1 cellular context compared by ENCODE assay signal in genomic region chr22:19691721-19692341, GRCh38.
TF ChIP-seq lines count a peak whose summit lies in the region.

No MANE protein-coding gene starts in this region.

TF ChIP-seq in K562, 482 proteins besides CTCF, POLR2A, EP300 and RAD21 (continued from another document and continues in another):
- TF ChIP-seq, protein P1, sequence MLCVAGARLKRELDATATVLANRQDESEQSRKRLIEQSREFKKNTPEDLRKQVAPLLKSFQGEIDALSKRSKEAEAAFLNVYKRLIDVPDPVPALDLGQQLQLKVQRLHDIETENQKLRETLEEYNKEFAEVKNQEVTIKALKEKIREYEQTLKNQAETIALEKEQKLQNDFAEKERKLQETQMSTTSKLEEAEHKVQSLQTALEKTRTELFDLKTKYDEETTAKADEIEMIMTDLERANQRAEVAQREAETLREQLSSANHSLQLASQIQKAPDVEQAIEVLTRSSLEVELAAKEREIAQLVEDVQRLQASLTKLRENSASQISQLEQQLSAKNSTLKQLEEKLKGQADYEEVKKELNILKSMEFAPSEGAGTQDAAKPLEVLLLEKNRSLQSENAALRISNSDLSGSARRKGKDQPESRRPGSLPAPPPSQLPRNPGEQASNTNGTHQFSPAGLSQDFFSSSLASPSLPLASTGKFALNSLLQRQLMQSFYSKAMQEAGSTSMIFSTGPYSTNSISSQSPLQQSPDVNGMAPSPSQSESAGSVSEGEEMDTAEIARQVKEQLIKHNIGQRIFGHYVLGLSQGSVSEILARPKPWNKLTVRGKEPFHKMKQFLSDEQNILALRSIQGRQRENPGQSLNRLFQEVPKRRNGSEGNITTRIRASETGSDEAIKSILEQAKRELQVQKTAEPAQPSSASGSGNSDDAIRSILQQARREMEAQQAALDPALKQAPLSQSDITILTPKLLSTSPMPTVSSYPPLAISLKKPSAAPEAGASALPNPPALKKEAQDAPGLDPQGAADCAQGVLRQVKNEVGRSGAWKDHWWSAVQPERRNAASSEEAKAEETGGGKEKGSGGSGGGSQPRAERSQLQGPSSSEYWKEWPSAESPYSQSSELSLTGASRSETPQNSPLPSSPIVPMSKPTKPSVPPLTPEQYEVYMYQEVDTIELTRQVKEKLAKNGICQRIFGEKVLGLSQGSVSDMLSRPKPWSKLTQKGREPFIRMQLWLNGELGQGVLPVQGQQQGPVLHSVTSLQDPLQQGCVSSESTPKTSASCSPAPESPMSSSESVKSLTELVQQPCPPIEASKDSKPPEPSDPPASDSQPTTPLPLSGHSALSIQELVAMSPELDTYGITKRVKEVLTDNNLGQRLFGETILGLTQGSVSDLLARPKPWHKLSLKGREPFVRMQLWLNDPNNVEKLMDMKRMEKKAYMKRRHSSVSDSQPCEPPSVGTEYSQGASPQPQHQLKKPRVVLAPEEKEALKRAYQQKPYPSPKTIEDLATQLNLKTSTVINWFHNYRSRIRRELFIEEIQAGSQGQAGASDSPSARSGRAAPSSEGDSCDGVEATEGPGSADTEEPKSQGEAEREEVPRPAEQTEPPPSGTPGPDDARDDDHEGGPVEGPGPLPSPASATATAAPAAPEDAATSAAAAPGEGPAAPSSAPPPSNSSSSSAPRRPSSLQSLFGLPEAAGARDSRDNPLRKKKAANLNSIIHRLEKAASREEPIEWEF (CRISPR knock-in tag; IDR thresholded peaks at IDR 0.05): no peak
- TF ChIP-seq ZNF583 (CRISPR knock-in tag; IDR thresholded peaks at IDR 0.05) (no peak), ZNF507 (tag; conservative IDR thresholded peaks at IDR 0.05) (no peak), ETS2 (tag; IDR thresholded peaks at IDR 0.05; ENCODE audit: borderline replicate concordance, poor library complexity, severe bottlenecking) (no peak), SIN3B (IDR thresholded peaks at IDR 0.05; ENCODE audit: low read depth) (0 out of 2 replicates have a peak, but pooled peaks have one; percentile 7), FUS (optimal IDR thresholded peaks at IDR 0.05; ENCODE audit: low read depth, low read length) (no peak), CBX3 (IDR thresholded peaks at IDR 0.05; ENCODE audit: borderline replicate concordance in 1 of 2, low read length in 2 of 2) (no peak; a peak in 1 of 3 replicates), SRF (CRISPR knock-in tag; IDR thresholded peaks at IDR 0.05) (peak in 1 of 2 experiments; percentile 75; a peak in 2 of 4 replicates), KHSRP (IDR thresholded peaks at IDR 0.05) (no peak), MXI1 (IDR thresholded peaks at IDR 0.05; ENCODE audit: low read depth, low read length) (no peak), ZFPM2 (CRISPR knock-in tag; IDR thresholded peaks at IDR 0.05) (0 out of 2 replicates have a peak, but pooled peaks have one; percentile 40), SP2 (IDR thresholded peaks at IDR 0.05; ENCODE audit: extremely low read depth, low read depth, low read length, poor library complexity, severe bottlenecking) (no peak), ZNF780A (CRISPR knock-in tag; IDR thresholded peaks at IDR 0.05) (no peak), TSC22D4 (tag; IDR thresholded peaks at IDR 0.05) (no peak), ZBTB7A (IDR thresholded peaks at IDR 0.05; ENCODE audit: borderline replicate concordance, control insufficient read depth, low read depth, low read length) (peak; percentile 95; the same call in 1 of the 2 replicates), ZNF408 (CRISPR knock-in tag; IDR thresholded peaks at IDR 0.05; ENCODE audit: low read depth) (no peak), EHMT2 (IDR thresholded peaks at IDR 0.05) (no peak), CBX1 (IDR thresholded peaks at IDR 0.05; ENCODE audit: low read depth) (no peak), ETS1 (conservative IDR thresholded peaks at IDR 0.05; ENCODE audit: control insufficient read depth, low read depth, low read length) (0 out of 2 replicates have a peak, but pooled peaks have one; percentile 30), JUN (IDR thresholded peaks at IDR 0.05; ENCODE audit: borderline replicate concordance, low read depth, low read length) (peak; percentile 47; the same call in 1 of the 2 replicates), JUN (CRISPR knock-in tag; IDR thresholded peaks at IDR 0.05; ENCODE audit: borderline replicate concordance) (no peak), ZNF174 (CRISPR knock-in tag; IDR thresholded peaks at IDR 0.05) (no peak), NBN (IDR thresholded peaks at IDR 0.05; ENCODE audit: low read depth) (peak; percentile 84), DMBX1 (CRISPR knock-in tag; IDR thresholded peaks at IDR 0.05; ENCODE audit: borderline replicate concordance) (no peak), CAMTA2 (CRISPR knock-in tag; conservative IDR thresholded peaks at IDR 0.05) (no peak), NFRKB (IDR thresholded peaks at IDR 0.05; ENCODE audit: low read depth) (peak; percentile 83), SMARCC2 (IDR thresholded peaks at IDR 0.05; ENCODE audit: low read depth) (peak; percentile 25; the same call in 1 of the 2 replicates), XRCC5 (IDR thresholded peaks at IDR 0.05; ENCODE audit: low read depth, low read length) (peak; percentile 81), KDM5B (IDR thresholded peaks at IDR 0.05; ENCODE audit: insufficient replicate concordance, low read depth, low read length) (peak; percentile 96), SMAD1 (IDR thresholded peaks at IDR 0.05; ENCODE audit: low read depth, low read length, partially characterized antibody) (peak; percentile 47), ZFP1 (CRISPR knock-in tag; IDR thresholded peaks at IDR 0.05) (no peak), CTBP1 (IDR thresholded peaks at IDR 0.05; ENCODE audit: borderline replicate concordance) (peak; percentile 98), RB1 (IDR thresholded peaks at IDR 0.05; ENCODE audit: low read depth) (peak; percentile 66), YBX1 (IDR thresholded peaks at IDR 0.05) (no peak), ATF6 (CRISPR knock-in tag; IDR thresholded peaks at IDR 0.05) (no peak), TRIM24 (IDR thresholded peaks at IDR 0.05) (peak in 1 of 2 experiments; percentile 58; a peak in 1 of 4 replicates), FOXK2 (conservative IDR thresholded peaks at IDR 0.05 in 1 of 2, IDR thresholded peaks at IDR 0.05 in 1 of 2; ENCODE audit: low read depth in 2 of 2) (peak; percentile 53 to 63), ZNF717 (CRISPR knock-in tag; IDR thresholded peaks at IDR 0.05) (no peak), BRD9 (IDR thresholded peaks at IDR 0.05; ENCODE audit: low read depth, partially characterized antibody) (peak; percentile 81), ZNF134 (CRISPR knock-in tag; conservative IDR thresholded peaks at IDR 0.05) (no peak), AFF4 (CRISPR knock-in tag; IDR thresholded peaks at IDR 0.05) (no peak), MTA3 (IDR thresholded peaks at IDR 0.05; ENCODE audit: borderline replicate concordance) (peak; percentile 94), KLF16 (IDR thresholded peaks at IDR 0.05) (no peak), HNRNPUL1 (IDR thresholded peaks at IDR 0.05; ENCODE audit: low read length) (no peak), THAP12 (CRISPR knock-in tag; IDR thresholded peaks at IDR 0.05) (peak; percentile 82), RBM15 (IDR thresholded peaks at IDR 0.05; ENCODE audit: insufficient read depth, low read length) (no peak), TARDBP (IDR thresholded peaks at IDR 0.05) (peak; percentile 86; the same call in 1 of the 2 replicates), SMARCA4 (IDR thresholded peaks at IDR 0.05) (peak; percentile 85), KAT7 (CRISPR knock-in tag; IDR thresholded peaks at IDR 0.05; ENCODE audit: borderline replicate concordance) (no peak), ZNF511 (CRISPR knock-in tag; IDR thresholded peaks at IDR 0.05) (no peak), POLR2H (tag; IDR thresholded peaks at IDR 0.05; ENCODE audit: low read depth) (no peak), ZBTB17 (CRISPR knock-in tag; IDR thresholded peaks at IDR 0.05) (peak; percentile 48; the same call in 1 of the 2 replicates)
- TF ChIP-seq, protein P2, sequence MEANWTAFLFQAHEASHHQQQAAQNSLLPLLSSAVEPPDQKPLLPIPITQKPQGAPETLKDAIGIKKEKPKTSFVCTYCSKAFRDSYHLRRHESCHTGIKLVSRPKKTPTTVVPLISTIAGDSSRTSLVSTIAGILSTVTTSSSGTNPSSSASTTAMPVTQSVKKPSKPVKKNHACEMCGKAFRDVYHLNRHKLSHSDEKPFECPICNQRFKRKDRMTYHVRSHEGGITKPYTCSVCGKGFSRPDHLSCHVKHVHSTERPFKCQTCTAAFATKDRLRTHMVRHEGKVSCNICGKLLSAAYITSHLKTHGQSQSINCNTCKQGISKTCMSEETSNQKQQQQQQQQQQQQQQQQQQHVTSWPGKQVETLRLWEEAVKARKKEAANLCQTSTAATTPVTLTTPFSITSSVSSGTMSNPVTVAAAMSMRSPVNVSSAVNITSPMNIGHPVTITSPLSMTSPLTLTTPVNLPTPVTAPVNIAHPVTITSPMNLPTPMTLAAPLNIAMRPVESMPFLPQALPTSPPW (CRISPR knock-in tag; IDR thresholded peaks at IDR 0.05): peak; percentile 72; the same call in 1 of the 2 replicates
- TF ChIP-seq, protein P3, sequence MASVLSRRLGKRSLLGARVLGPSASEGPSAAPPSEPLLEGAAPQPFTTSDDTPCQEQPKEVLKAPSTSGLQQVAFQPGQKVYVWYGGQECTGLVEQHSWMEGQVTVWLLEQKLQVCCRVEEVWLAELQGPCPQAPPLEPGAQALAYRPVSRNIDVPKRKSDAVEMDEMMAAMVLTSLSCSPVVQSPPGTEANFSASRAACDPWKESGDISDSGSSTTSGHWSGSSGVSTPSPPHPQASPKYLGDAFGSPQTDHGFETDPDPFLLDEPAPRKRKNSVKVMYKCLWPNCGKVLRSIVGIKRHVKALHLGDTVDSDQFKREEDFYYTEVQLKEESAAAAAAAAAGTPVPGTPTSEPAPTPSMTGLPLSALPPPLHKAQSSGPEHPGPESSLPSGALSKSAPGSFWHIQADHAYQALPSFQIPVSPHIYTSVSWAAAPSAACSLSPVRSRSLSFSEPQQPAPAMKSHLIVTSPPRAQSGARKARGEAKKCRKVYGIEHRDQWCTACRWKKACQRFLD (CRISPR knock-in tag; IDR thresholded peaks at IDR 0.05): no peak
